Comparison of ENCODE assay signal across 24 cellular contexts in the genomic region with DNA sequence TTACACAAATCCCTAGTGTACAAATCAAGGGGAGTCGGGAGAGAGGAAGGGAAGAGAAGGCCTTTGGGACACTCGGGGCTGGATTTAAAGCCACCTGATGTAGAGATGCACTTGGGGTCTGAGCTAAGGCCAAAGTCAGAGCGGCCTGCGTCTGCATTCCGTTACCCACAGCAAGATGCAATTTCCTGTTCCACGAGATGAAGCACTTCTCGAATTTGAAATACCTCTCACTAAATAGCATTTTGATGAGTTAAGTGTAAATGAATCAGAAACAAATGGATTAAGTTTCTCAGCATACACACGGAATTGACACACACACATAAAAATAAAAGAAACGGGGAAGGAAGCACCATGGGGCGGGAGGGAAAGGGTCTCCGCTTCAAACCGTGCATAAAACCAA.
"Had no signal": no experiment of that assay in that cellular context is flagged by ENCODE, and none has a peak within 500 bp of the region (broad histone marks: within the 10 kb centered on the region; RNA-seq: fewer than 3 reads in every experiment).

No MANE protein-coding gene starts in this region.

- H3K4me3 Mint-ChIP-seq: activated B cell treated with CpG ODN at 0.5 μM for 24 hours; activated CD4-positive, alpha-beta T cell treated with anti-CD3 and anti-CD28 coated beads, Interleukin-2, amount 10 ng/mL, durations not matched to agents 24 days and 14 days; activated CD8-positive, alpha-beta memory T cell treated with anti-CD3 and anti-CD28 coated beads, Interleukin-2, amount 10 ng/mL, durations not matched to agents 7 days and 5 days; activated naive CD8-positive, alpha-beta T cell treated with anti-CD3 and anti-CD28 coated beads, Interleukin-2, amount 50 U/mL, for 24 hours; activated T-cell treated with anti-CD3 and anti-CD28 coated beads, Interleukin-2, amount 50 U/mL, for 24 hours; T-helper 1 cell treated with Interleukin-12 subunit alpha and Interleukin-12 subunit beta and Interleukin-4 antibody, amounts not matched to agents 30 μg/mL and 1 μg/mL, for 36 hours had no signal

- ATAC-seq: activated CD8-positive, alpha-beta memory T cell treated with anti-CD3 and anti-CD28 coated beads, Interleukin-2, amount 10 ng/mL, durations not matched to agents 7 days and 5 days; activated naive CD4-positive, alpha-beta T cell treated with anti-CD3 and anti-CD28 coated beads, Interleukin-2, amount 50 U/mL, for 72 hours; activated naive CD8-positive, alpha-beta T cell treated with anti-CD3 and anti-CD28 coated beads, Interleukin-2, amount 50 U/mL, for 24 hours; SK-N-SH treated with all-trans-retinoic acid at 6 μM for 48 hours had no signal

- H3K27me3 Mint-ChIP-seq: activated B cell treated with CpG ODN at 0.5 μM for 24 hours; activated CD4-positive, alpha-beta T cell treated with anti-CD3 and anti-CD28 coated beads, Interleukin-2, amount 10 ng/mL, durations not matched to agents 24 days and 14 days; activated CD8-positive, alpha-beta memory T cell treated with anti-CD3 and anti-CD28 coated beads, Interleukin-2, amount 10 ng/mL, durations not matched to agents 7 days and 5 days; activated naive CD8-positive, alpha-beta T cell treated with anti-CD3 and anti-CD28 coated beads, Interleukin-2, amount 50 U/mL, for 24 hours had no signal

- H3K4me1 Mint-ChIP-seq: activated CD4-positive, alpha-beta T cell treated with anti-CD3 and anti-CD28 coated beads, Interleukin-2, amount 10 ng/mL, durations not matched to agents 24 days and 14 days; activated CD8-positive, alpha-beta memory T cell treated with anti-CD3 and anti-CD28 coated beads, Interleukin-2, amount 10 ng/mL, durations not matched to agents 7 days and 5 days; activated naive CD8-positive, alpha-beta T cell treated with anti-CD3 and anti-CD28 coated beads, Interleukin-2, amount 50 U/mL, for 24 hours had no signal

- H3K36me3 ChIP-seq: ascending aorta, SJSA1 had no signal

- H3K27ac ChIP-seq: ascending aorta, SJSA1 had no signal

- H3K36me3 Mint-ChIP-seq: activated CD8-positive, alpha-beta memory T cell treated with anti-CD3 and anti-CD28 coated beads, Interleukin-2, amount 10 ng/mL, durations not matched to agents 7 days and 5 days; activated naive CD4-positive, alpha-beta T cell treated with anti-CD3 and anti-CD28 coated beads, Interleukin-2, amount 50 U/mL, for 72 hours had no signal

- H3K9me3 ChIP-seq: ascending aorta, SJSA1 had no signal

- H3K4me1 ChIP-seq: SJSA1 had no signal

- H3K27me3 ChIP-seq: ascending aorta, SJSA1 had no signal

- H3K27ac Mint-ChIP-seq: activated B cell treated with CpG ODN at 0.5 μM for 24 hours; activated CD4-positive, alpha-beta T cell treated with anti-CD3 and anti-CD28 coated beads, Interleukin-2, amount 10 ng/mL, durations not matched to agents 24 days and 14 days; activated CD8-positive, alpha-beta memory T cell treated with anti-CD3 and anti-CD28 coated beads, Interleukin-2, amount 10 ng/mL, durations not matched to agents 7 days and 5 days; activated naive CD4-positive, alpha-beta T cell treated with anti-CD3 and anti-CD28 coated beads, Interleukin-2, amount 50 U/mL, for 72 hours; activated naive CD8-positive, alpha-beta T cell treated with anti-CD3 and anti-CD28 coated beads, Interleukin-2, amount 50 U/mL, for 24 hours; activated T-cell treated with anti-CD3 and anti-CD28 coated beads, Interleukin-2, amount 50 U/mL, for 24 hours; T-helper 1 cell treated with Interleukin-12 subunit alpha and Interleukin-12 subunit beta and Interleukin-4 antibody, amounts not matched to agents 30 μg/mL and 1 μg/mL, for 36 hours had no signal

- DNase-seq: activated B cell treated with CpG ODN at 0.5 μM for 24 hours; activated CD4-positive, alpha-beta T cell treated with anti-CD3 and anti-CD28 coated beads for 1 hour; activated CD4-positive, alpha-beta T cell treated with anti-CD3 and anti-CD28 coated beads, Interleukin-2, amount 10 ng/mL, durations not matched to agents 24 days and 14 days; activated CD4-positive, alpha-beta T cell treated with anti-CD3 and anti-CD28 coated beads, Interleukin-2, amount 50 U/mL, for 48 hours; activated CD8-positive, alpha-beta memory T cell treated with anti-CD3 and anti-CD28 coated beads, Interleukin-2, amount 10 ng/mL, durations not matched to agents 7 days and 5 days; activated effector memory CD4-positive, alpha-beta T cell treated with anti-CD3 and anti-CD28 coated beads, Interleukin-2, amount 50 U/mL, for 16 hours; activated naive CD4-positive, alpha-beta T cell treated with Interleukin-2 at 50 U/mL for 16 hours; activated naive CD8-positive, alpha-beta T cell treated with anti-CD3 and anti-CD28 coated beads, Interleukin-2, amount 50 U/mL, for 24 hours; activated T-cell treated with anti-CD3 and anti-CD28 coated beads, Interleukin-2, amount 50 U/mL, for 24 hours; amniotic stem cell; central memory CD4-positive, alpha-beta T cell; Kasumi-1; NCI-H1048; NCI-H1930; NCI-H2171; NCI-H226; NCI-H69; NK-92 treated with Interleukin-12 subunit alpha and Interleukin-12 subunit beta, amount 100 ng/mL, for 24 hours; SHP77 had no signal

- H3K4me3 ChIP-seq: ascending aorta, SJSA1 had no signal

- H3K9me3 Mint-ChIP-seq: activated B cell treated with CpG ODN at 0.5 μM for 24 hours; activated CD4-positive, alpha-beta T cell treated with anti-CD3 and anti-CD28 coated beads, Interleukin-2, amount 10 ng/mL, durations not matched to agents 24 days and 14 days; activated naive CD8-positive, alpha-beta T cell treated with anti-CD3 and anti-CD28 coated beads, Interleukin-2, amount 50 U/mL, for 24 hours; T-helper 1 cell treated with Interleukin-12 subunit alpha and Interleukin-12 subunit beta and Interleukin-4 antibody, amounts not matched to agents 30 μg/mL and 1 μg/mL, for 36 hours had no signal
